In genomic region chr6:29631860-29632731, GRCh38 we compare ENCODE assay signal across 8 cellular contexts. TPM values are rescaled to one million over a fixed set of nuclear protein-coding genes. Genes with fewer than 3 reads are reported as not detected.
DNase-seq lines count a peak whose midpoint lies in the region; ATAC-seq and TF ChIP-seq lines count a peak whose summit lies in the region.

No MANE protein-coding gene starts in this region.

- H3K4me1 ChIP-seq in OCI-LY3 (ENCODE audit: low read length), result peaks cover 25% of the 10 kb centered on the region
- peaks cover 0 to 34% (median 25%) of the 10 kb centered on the region in 4 donors for H3K4me1 ChIP-seq in tibial artery

- no peak overlapping the region for H2AFZ ChIP-seq in OCI-LY3 (ENCODE audit: low read depth, low read length)

- peaks cover 9% of the 10 kb centered on the region for H3K36me3 ChIP-seq in OCI-LY3 (replicated peaks; ENCODE audit: low read depth, low read length)
- no peaks in the 10 kb centered on the region for H3K36me3 ChIP-seq in tibial artery

- intact Hi-C loops in activated T-helper 2 cell treated with anti-CD3 and anti-CD28 coated beads, Interferon-gamma antibody, Interleukin-2, Interleukin-4, amounts not matched to agents 10 μg/mL and 5 μg/mL and 100 μg/mL, durations not matched to agents 14 hours and 24 hours and 36 hours (cut with micrococcal nuclease), result no loop called here
- intact Hi-C loops in tibial artery (cut with DNase I; ENCODE audit: low total_unique reads), result loop anchor here (2.0 kb wide), 1 partner anchor 499 kb away; no protein-coding TSS in a partner anchor

- H3K27me3 Mint-ChIP-seq in activated T-helper 2 cell treated with anti-CD3 and anti-CD28 coated beads, Interferon-gamma antibody, Interleukin-2, Interleukin-4, amounts not matched to agents 10 μg/mL and 5 μg/mL and 100 μg/mL, durations not matched to agents 14 hours and 24 hours and 36 hours (ENCODE audit: low read depth), result peaks cover 47% of the 10 kb centered on the region
- H3K27me3 Mint-ChIP-seq in nephron (ENCODE audit: low read depth), result peaks cover 12% of the 10 kb centered on the region

- peaks cover 7% of the 10 kb centered on the region; the same call in 1 of the 2 replicates for H4K20me1 ChIP-seq in OCI-LY3 (ENCODE audit: insufficient read depth, low read length)

- peak; percentile 22 for ATAC-seq in HG02870 (IDR thresholded peaks at IDR 0.05; ENCODE audit: unreplicated experiment)

- no peak overlapping the region for H3K27ac Mint-ChIP-seq in activated T-helper 2 cell treated with anti-CD3 and anti-CD28 coated beads, Interferon-gamma antibody, Interleukin-2, Interleukin-4, amounts not matched to agents 10 μg/mL and 5 μg/mL and 100 μg/mL, durations not matched to agents 14 hours and 24 hours and 36 hours
- peak overlapping the region; percentile 58 to 95 (median 65) for H3K27ac Mint-ChIP-seq in nephron

- H3K4me1 Mint-ChIP-seq in activated T-helper 2 cell treated with anti-CD3 and anti-CD28 coated beads, Interferon-gamma antibody, Interleukin-2, Interleukin-4, amounts not matched to agents 10 μg/mL and 5 μg/mL and 100 μg/mL, durations not matched to agents 14 hours and 24 hours and 36 hours (ENCODE audit: low read depth), result peaks cover 38% of the 10 kb centered on the region
- peaks cover 34% of the 10 kb centered on the region for H3K4me1 Mint-ChIP-seq in nephron

- H3K79me2 ChIP-seq in OCI-LY3 (ENCODE audit: low read length), result no peaks in the 10 kb centered on the region

- peak overlapping the region; percentile 68 for H3K4me2 ChIP-seq in OCI-LY3 (ENCODE audit: low read length)

- H3K9me3 Mint-ChIP-seq in activated T-helper 2 cell treated with anti-CD3 and anti-CD28 coated beads, Interferon-gamma antibody, Interleukin-2, Interleukin-4, amounts not matched to agents 10 μg/mL and 5 μg/mL and 100 μg/mL, durations not matched to agents 14 hours and 24 hours and 36 hours, result no peaks in the 10 kb centered on the region
- no peaks in the 10 kb centered on the region for H3K9me3 Mint-ChIP-seq in nephron

- H3K27me3 ChIP-seq in OCI-LY3 (ENCODE audit: low read depth, low read length) (no peaks in the 10 kb centered on the region), tibial artery (no peaks in the 10 kb centered on the region)

- H3K4me3 ChIP-seq in OCI-LY3 (ENCODE audit: low read length) (peak overlapping the region; percentile 95), fibroblast of the aortic adventitia (ENCODE audit: low read depth, low read length) (peak overlapping the region; percentile 78), tibial artery (peak overlapping the region; percentile 83 to 85)

- no peaks in the 10 kb centered on the region for H3K9me3 ChIP-seq in OCI-LY3 (ENCODE audit: insufficient read depth, low read length)
- H3K9me3 ChIP-seq in tibial artery, result no peaks in the 10 kb centered on the region

- H3K4me3 Mint-ChIP-seq in activated T-helper 2 cell treated with anti-CD3 and anti-CD28 coated beads, Interferon-gamma antibody, Interleukin-2, Interleukin-4, amounts not matched to agents 10 μg/mL and 5 μg/mL and 100 μg/mL, durations not matched to agents 14 hours and 24 hours and 36 hours (ENCODE audit: low read depth), result peak overlapping the region; percentile 81
- peak overlapping the region; percentile 85 to 93 (median 91) for H3K4me3 Mint-ChIP-seq in nephron

- H3K9ac ChIP-seq in OCI-LY3 (ENCODE audit: low read length), result peak overlapping the region; percentile 89

- peaks cover 3% of the 10 kb centered on the region for H3K36me3 Mint-ChIP-seq in activated T-helper 2 cell treated with anti-CD3 and anti-CD28 coated beads, Interferon-gamma antibody, Interleukin-2, Interleukin-4, amounts not matched to agents 10 μg/mL and 5 μg/mL and 100 μg/mL, durations not matched to agents 14 hours and 24 hours and 36 hours (ENCODE audit: low read depth)
- H3K36me3 Mint-ChIP-seq in nephron (ENCODE audit: low read depth), result peaks cover 4% of the 10 kb centered on the region

- no peak for TF ChIP-seq CTCF in OCI-LY3 (IDR thresholded peaks at IDR 0.05; ENCODE audit: low read depth, low read length)
- TF ChIP-seq CTCF in fibroblast of the aortic adventitia (IDR thresholded peaks at IDR 0.05; ENCODE audit: insufficient read depth, low read length), result no peak
- TF ChIP-seq CTCF in nephron (IDR thresholded peaks at IDR 0.05; ENCODE audit: unreplicated experiment in 3 of 3), result no peak
- no peak for TF ChIP-seq CTCF in tibial artery (IDR thresholded peaks at IDR 0.05)

- DNase-seq in EL (peak; percentile 73), fibroblast of the aortic adventitia (ENCODE audit: low read depth) (peak; percentile 54), tibial artery (peak; percentile 62 to 83), amniotic stem cell (lab: John Stamatoyannopoulos, UW) (no peak)
- peak; percentile 38 for DNase-seq in activated T-helper 2 cell treated with anti-CD3 and anti-CD28 coated beads, Interferon-gamma antibody, Interleukin-2, Interleukin-4, amounts not matched to agents 10 μg/mL and 5 μg/mL and 100 μg/mL, durations not matched to agents 14 hours and 24 hours and 36 hours (ENCODE audit: low spot score)

- H3K27ac ChIP-seq in OCI-LY3 (ENCODE audit: low read length) (peak overlapping the region; percentile 83), tibial artery (peak overlapping the region; percentile 71 to 82)

RNA-seq across cellular contexts. Expression of gene GABBR1, which starts 0.9 kb away (rescaled TPM):
- total RNA-seq in activated T-helper 2 cell treated with anti-CD3 and anti-CD28 coated beads, Interferon-gamma antibody, Interleukin-2, Interleukin-4, amounts not matched to agents 10 μg/mL and 5 μg/mL and 100 μg/mL, durations not matched to agents 14 hours and 24 hours and 36 hours, result 17.0 and 21.1 TPM in 2 replicates
- total RNA-seq in fibroblast of the aortic adventitia (ENCODE audit: low replicate concordance), result 11.7 and 19.2 TPM in 2 replicates

RNA-seq across cellular contexts. Expression of gene MOG, which starts 24.8 kb away (rescaled TPM):
- not detected in 2 replicates for total RNA-seq in activated T-helper 2 cell treated with anti-CD3 and anti-CD28 coated beads, Interferon-gamma antibody, Interleukin-2, Interleukin-4, amounts not matched to agents 10 μg/mL and 5 μg/mL and 100 μg/mL, durations not matched to agents 14 hours and 24 hours and 36 hours
- not detected in 2 replicates for total RNA-seq in fibroblast of the aortic adventitia (ENCODE audit: low replicate concordance)

RNA-seq across cellular contexts. Expression of gene OR2H2, which starts 47.2 kb away (rescaled TPM):
- total RNA-seq in activated T-helper 2 cell treated with anti-CD3 and anti-CD28 coated beads, Interferon-gamma antibody, Interleukin-2, Interleukin-4, amounts not matched to agents 10 μg/mL and 5 μg/mL and 100 μg/mL, durations not matched to agents 14 hours and 24 hours and 36 hours, result not detected in 2 replicates
- not detected in 2 replicates for total RNA-seq in fibroblast of the aortic adventitia (ENCODE audit: low replicate concordance)

RNA-seq across cellular contexts. Expression of gene ZFP57, which starts 48.9 kb away (rescaled TPM):
- total RNA-seq in activated T-helper 2 cell treated with anti-CD3 and anti-CD28 coated beads, Interferon-gamma antibody, Interleukin-2, Interleukin-4, amounts not matched to agents 10 μg/mL and 5 μg/mL and 100 μg/mL, durations not matched to agents 14 hours and 24 hours and 36 hours, result 2.6 and 3.0 TPM in 2 replicates
- total RNA-seq in fibroblast of the aortic adventitia (ENCODE audit: low replicate concordance), result 0.49 TPM in 1 of 2 replicates, not detected in the other
